In genomic region chr2:118122768-118123335, GRCh38 we compare ENCODE assay signal across 9 cellular contexts. TPM values are rescaled to one million over a fixed set of nuclear protein-coding genes. Genes with fewer than 3 reads are reported as not detected.
DNase-seq lines count a peak whose midpoint lies in the region; ATAC-seq, FAIRE-seq and TF ChIP-seq lines count a peak whose summit lies in the region.
"Had no signal": no experiment of that assay in that cellular context is flagged by ENCODE, and none has a peak within 500 bp of the region (broad histone marks: within the 10 kb centered on the region; RNA-seq: fewer than 3 reads in every experiment).

No MANE protein-coding gene starts in this region.

- in situ Hi-C loops in GM12878 (cut with MboI): no loop called here

- SMC1A ChIA-PET in GM12878 (lab: Charles Lee; ENCODE audit: uncharacterized antibody, unreplicated experiment): interaction anchor here (0.7 to 2.3 kb wide), 10 partner anchors 8 to 120 kb away, joined by 3 to 18 read pairs (median 4); partner anchors contain the start of gene INSIG2

- H3K36me3 ChIP-seq in GM12878 (ENCODE audit: control insufficient read depth in 2 of 2, insufficient read depth in 2 of 2, low read length in 1 of 2) (no peaks in the 10 kb centered on the region), thoracic aorta (no peaks in the 10 kb centered on the region)

- H3K4me1 Mint-ChIP-seq in T-helper 17 cell: peaks cover 5% of the 10 kb centered on the region
- H3K4me1 Mint-ChIP-seq in immature natural killer cell: peaks cover 8 to 11% of the 10 kb centered on the region in 2 donors

- POLR2A ChIA-PET in GM12878 (lab: Charles Lee): no interaction called here

- no TSS peak for BruUV-seq in GM12878 (replicated peaks; lab: Mats Ljungman, UMichigan)

- TF ChIP-seq CTCF in GM12878 (IDR thresholded peaks at IDR 0.05 in 2 of 3, conservative IDR thresholded peaks at IDR 0.05 in 1 of 3; ENCODE audit: control insufficient read depth in 2 of 3, extremely low read depth in 1 of 3, insufficient read depth in 1 of 3, low read depth in 3 of 3, low read length in 3 of 3): no peak
- no peak for TF ChIP-seq CTCF in thoracic aorta (IDR thresholded peaks at IDR 0.05)

- peaks cover 8% of the 10 kb centered on the region for H3K27me3 Mint-ChIP-seq in T-helper 17 cell
- H3K27me3 Mint-ChIP-seq in immature natural killer cell (ENCODE audit: low read depth in 3 of 3): peaks cover 2 to 11% (median 3%) of the 10 kb centered on the region in 3 donors

- no peaks in the 10 kb centered on the region for H4K20me1 ChIP-seq in GM12878 (ENCODE audit: control insufficient read depth, insufficient read depth)

- intact Hi-C loops in GM12878 (cut with micrococcal nuclease; ENCODE audit: unreplicated experiment): loop anchor here (1.0 kb wide), 1 partner anchor 35 kb away; the partner anchor contains the start of gene INSIG2

- H3K9ac ChIP-seq in GM12878 (ENCODE audit: control insufficient read depth, insufficient read depth, low read length): no peak overlapping the region

- H3K36me3 Mint-ChIP-seq in T-helper 17 cell (ENCODE audit: low read depth) (peaks cover 2% of the 10 kb centered on the region), immature natural killer cell (peaks cover 0 to 6% (median 0%) of the 10 kb centered on the region in 3 donors)

- H3K4me1 ChIP-seq in GM12878 (ENCODE audit: control insufficient read depth, insufficient read depth, low read length) (no peaks in the 10 kb centered on the region), thoracic aorta (ENCODE audit: control insufficient read depth in 1 of 2, low read depth in 2 of 2) (peaks cover 30 to 39% of the 10 kb centered on the region in 2 donors)

- H3K4me3 Mint-ChIP-seq in T-helper 17 cell: no peak overlapping the region
- H3K4me3 Mint-ChIP-seq in immature natural killer cell: no peak overlapping the region
- H3K4me3 Mint-ChIP-seq: stimulated activated naive CD8-positive, alpha-beta T cell treated with anti-CD3 and anti-CD28 coated beads, Interleukin-15, Interleukin-2, amounts not matched to agents 100 ng/mL and 50 ng/mL, for 24 hours had no signal

- WGBS in GM12878 (ENCODE audit: insufficient coverage, insufficient replicate concordance, low lambda C conversion rate, missing lambda C conversion rate): 0% methylated on average over 1 of the region's 1 CpG

- DNase-seq in GM12878 (ENCODE audit: low read depth, low spot score) (peak; percentile 43), thoracic aorta (ENCODE audit: low spot score) (no peak), T-helper 17 cell (no peak), immature natural killer cell (no peak), ureter (ENCODE audit: low spot score) (no peak)
- DNase-seq: activated T-cell treated with anti-CD3 and anti-CD28 coated beads for 4 hours had no signal

- H3K27ac ChIP-seq in GM12878 (ENCODE audit: control insufficient read depth, insufficient read depth) (no peak overlapping the region), thoracic aorta (peak overlapping the region; percentile 35 to 69)

- ATAC-seq in GM19397 (IDR thresholded peaks at IDR 0.05; ENCODE audit: unreplicated experiment): peak; percentile 89
- peak; percentile 88 for ATAC-seq in HG03066 (IDR thresholded peaks at IDR 0.05; ENCODE audit: low read depth, unreplicated experiment)
- ATAC-seq in GM12878: peak; percentile 94
- no peak for ATAC-seq in thoracic aorta (ENCODE audit: insufficient number of reproducible peaks, low FRiP score, low read depth)
- no peak for ATAC-seq in T-helper 17 cell

- RAD21 ChIA-PET in GM12878 (lab: Charles Lee; ENCODE audit: unreplicated experiment): interaction anchor here (0.6 to 2.7 kb wide), 4 partner anchors 17 to 62 kb away, joined by 3 to 11 read pairs (median 5); partner anchors contain the start of gene INSIG2

- H3K4me3 ChIP-seq in GM12878 (no peak overlapping the region), thoracic aorta (no peak overlapping the region)

- no peak for FAIRE-seq in GM12878 (lab: Jason Lieb, UNC)

- no peak for TF ChIP-seq RAD21 in GM12878 (IDR thresholded peaks at IDR 0.05; ENCODE audit: insufficient read depth, low read depth, low read length)

- H2AFZ ChIP-seq in GM12878 (ENCODE audit: control insufficient read depth, low read depth, low read length): no peak overlapping the region

- no peaks in the 10 kb centered on the region for H3K9me3 Mint-ChIP-seq in immature natural killer cell
- H3K9me3 Mint-ChIP-seq: stimulated activated naive CD8-positive, alpha-beta T cell treated with anti-CD3 and anti-CD28 coated beads, Interleukin-15, Interleukin-2, amounts not matched to agents 100 ng/mL and 50 ng/mL, for 24 hours had no signal

- H3K4me2 ChIP-seq in GM12878 (ENCODE audit: control insufficient read depth, insufficient read depth): no peak overlapping the region

- 0 out of 4 replicates have a peak, but pooled peaks of 1 of the 2 experiments have one; percentile 32 for TF ChIP-seq EP300 in GM12878 (IDR thresholded peaks at IDR 0.05; ENCODE audit: borderline replicate concordance in 1 of 2, control insufficient read depth in 1 of 2, low read depth in 2 of 2, low read length in 2 of 2)

- H3K9me3 ChIP-seq in GM12878 (replicated peaks; ENCODE audit: control insufficient read depth, insufficient read depth, low read length): no peaks in the 10 kb centered on the region
- H3K9me3 ChIP-seq in thoracic aorta: no peaks in the 10 kb centered on the region
- H3K9me3 ChIP-seq in T-helper 17 cell (ENCODE audit: control insufficient read depth, low read length, poor library complexity, severe bottlenecking): no peaks in the 10 kb centered on the region

- no peaks in the 10 kb centered on the region for H3K27me3 ChIP-seq in GM12878 (replicated peaks in 1 of 2; ENCODE audit: control insufficient read depth in 2 of 2, insufficient read depth in 2 of 2, low read length in 1 of 2)
- H3K27me3 ChIP-seq in thoracic aorta (replicated peaks; ENCODE audit: insufficient read depth): no peaks in the 10 kb centered on the region

- TF ChIP-seq POLR2A in GM12878 (IDR thresholded peaks at IDR 0.05; ENCODE audit: low read depth, low read length): no peak

- no peaks in the 10 kb centered on the region for H3K79me2 ChIP-seq in GM12878 (ENCODE audit: control insufficient read depth, insufficient read depth, low read length)

- no peak overlapping the region for H3K27ac Mint-ChIP-seq in T-helper 17 cell
- peak overlapping the region in 1 of 6 donors; percentile 27 for H3K27ac Mint-ChIP-seq in immature natural killer cell
- H3K27ac Mint-ChIP-seq: stimulated activated naive CD8-positive, alpha-beta T cell treated with anti-CD3 and anti-CD28 coated beads, Interleukin-15, Interleukin-2, amounts not matched to agents 100 ng/mL and 50 ng/mL, for 24 hours had no signal

- CTCF ChIA-PET in GM12878 (lab: Yijun Ruan, JAX): interaction anchor here (0.6 to 2.8 kb wide), 7 partner anchors 18 to 120 kb away, joined by 3 to 9 read pairs (median 4); no protein-coding TSS in a partner anchor

TF ChIP-seq in GM12878, 131 proteins besides CTCF, POLR2A, EP300 and RAD21:
- no peak for TF ChIP-seq ETV6 (conservative IDR thresholded peaks at IDR 0.05 in 1 of 2, IDR thresholded peaks at IDR 0.05 in 1 of 2; ENCODE audit: borderline replicate concordance in 1 of 2, low read depth in 1 of 2)
- no peak for TF ChIP-seq FOXM1 (IDR thresholded peaks at IDR 0.05; ENCODE audit: low read depth, low read length)
- TF ChIP-seq ATF7 (IDR thresholded peaks at IDR 0.05; ENCODE audit: low read depth): peak; percentile 46; the same call in 1 of the 2 replicates
- TF ChIP-seq TCF12 (IDR thresholded peaks at IDR 0.05; ENCODE audit: low read depth, low read length): no peak
- peak; percentile 49 for TF ChIP-seq IKZF1 (conservative IDR thresholded peaks at IDR 0.05)
- peak; percentile 89 for TF ChIP-seq SPI1 (IDR thresholded peaks at IDR 0.05; ENCODE audit: borderline replicate concordance, insufficient read depth, low read depth, low read length)
- peak; percentile 43 to 73; a peak in 2 of 4 replicates for TF ChIP-seq IKZF2 (IDR thresholded peaks at IDR 0.05)
- TF ChIP-seq, protein P1, sequence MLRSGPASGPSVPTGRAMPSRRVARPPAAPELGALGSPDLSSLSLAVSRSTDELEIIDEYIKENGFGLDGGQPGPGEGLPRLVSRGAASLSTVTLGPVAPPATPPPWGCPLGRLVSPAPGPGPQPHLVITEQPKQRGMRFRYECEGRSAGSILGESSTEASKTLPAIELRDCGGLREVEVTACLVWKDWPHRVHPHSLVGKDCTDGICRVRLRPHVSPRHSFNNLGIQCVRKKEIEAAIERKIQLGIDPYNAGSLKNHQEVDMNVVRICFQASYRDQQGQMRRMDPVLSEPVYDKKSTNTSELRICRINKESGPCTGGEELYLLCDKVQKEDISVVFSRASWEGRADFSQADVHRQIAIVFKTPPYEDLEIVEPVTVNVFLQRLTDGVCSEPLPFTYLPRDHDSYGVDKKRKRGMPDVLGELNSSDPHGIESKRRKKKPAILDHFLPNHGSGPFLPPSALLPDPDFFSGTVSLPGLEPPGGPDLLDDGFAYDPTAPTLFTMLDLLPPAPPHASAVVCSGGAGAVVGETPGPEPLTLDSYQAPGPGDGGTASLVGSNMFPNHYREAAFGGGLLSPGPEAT (IDR thresholded peaks at IDR 0.05; ENCODE audit: low read depth): peak; percentile 53

RNA-seq across cellular contexts. Expression of gene INSIG2, which starts 34.6 kb away (rescaled TPM):
- total RNA-seq in GM12878 (2013; cell fraction: nucleolus; rRNA removed): 103 and 109 TPM in 2 replicates
- total RNA-seq in GM12878 (2014; rRNA removed) (4.9 and 6.4 TPM in 2 replicates), GM12878 (2014; rRNA removed; fragmentation: Illumina TruSeq; extraction: Trizol) (4.9 and 5.4 TPM in 2 replicates), GM12878 (2021) (9.3 and 9.7 TPM in 2 replicates), thoracic aorta (10 to 100 TPM; 25.0 to 25.3 TPM), T-helper 17 cell (10 to 100 TPM in 1 of 2 donors, 1 to 10 TPM in 1; 9.6 to 15.3 TPM), ureter (14.3 TPM)
- polyA plus RNA-seq in GM12878 (2011; ENCODE audit: low read depth): 24.6 TPM
- polyA plus RNA-seq in GM12878 (2011; rRNA removed) (92.7 and 119 TPM in 2 replicates), GM12878 (2014; fragmentation: Illumina TruSeq; extraction: Trizol) (8.7 and 11.2 TPM in 2 replicates), GM12878 (2014; fragmentation: Nextera tagmentation; extraction: Ambion mirVana) (10 to 100 TPM; 14.2 to 15.6 TPM), GM12878 (2014; rRNA removed) (9.1 and 10.0 TPM in 2 replicates), GM12878 (2016; fragmentation: Nextera tagmentation; extraction: Ambion mirVana) (10 to 100 TPM; 19.0 to 21.7 TPM), immature natural killer cell (10 to 100 TPM; 15.9 to 19.8 (median 19.1) TPM)
- polyA plus RNA-seq in GM12878 (2011; cell fraction: cytosol; rRNA removed): 23.0 and 39.4 TPM in 2 replicates
- polyA plus RNA-seq in GM12878 (2011; cell fraction: nucleus; rRNA removed): 26.6 and 39.5 TPM in 2 replicates
- 33.5 and 66.6 TPM in 2 replicates for polyA plus RNA-seq in GM12878 (2012)
- 37.0 and 57.6 TPM in 2 replicates for polyA minus RNA-seq in GM12878 (2011; rRNA and poly(A)+ RNA removed)
- polyA minus RNA-seq in GM12878 (2011; cell fraction: cytosol; rRNA and poly(A)+ RNA removed): 14.3 and 19.6 TPM in 2 replicates
- 28.3 and 35.3 TPM in 2 replicates for polyA minus RNA-seq in GM12878 (2011; cell fraction: nucleus; rRNA and poly(A)+ RNA removed)

Comparison
In these comparisons a context has a peak if more than half of its experiments do, and no peak if none do; other contexts are left out.
1. ATAC-seq: peak in GM19397 (single experiment), HG03066 (single experiment) and GM12878 (single experiment); none in thoracic aorta (single experiment) and T-helper 17 cell (single experiment).